ENCODE assay signal across 9 cellular contexts in genomic region chr12:124681779-124682391, GRCh38.
DNase-seq lines count a peak whose midpoint lies in the region; ATAC-seq and TF ChIP-seq lines count a peak whose summit lies in the region.
"Had no signal": no experiment of that assay in that cellular context is flagged by ENCODE, and none has a peak within 500 bp of the region (broad histone marks: within the 10 kb centered on the region; RNA-seq: fewer than 3 reads in every experiment).

No MANE protein-coding gene starts in this region.

- no peaks in the 10 kb centered on the region for H3K9me3 Mint-ChIP-seq in neural crest cell

- peak; percentile 61 for DNase-seq in AG20443 (ENCODE audit: low spot score)
- DNase-seq in esophagus squamous epithelium (lab: John Stamatoyannopoulos, UW): no peak
- no peak for DNase-seq in neural crest cell (ENCODE audit: low read depth, low spot score)
- no peak for DNase-seq in T-helper 17 cell
- no peak for DNase-seq in NCI-H526 (lab: John Stamatoyannopoulos, UW)
- no peak for DNase-seq in middle frontal gyrus (ENCODE audit: extremely low spot score, low spot score)

- H3K27me3 ChIP-seq in esophagus squamous epithelium: no peaks in the 10 kb centered on the region

- H3K4me1 ChIP-seq in esophagus squamous epithelium: peaks cover 52 to 93% (median 58%) of the 10 kb centered on the region in 3 donors

- no peak for TF ChIP-seq POLR2A in esophagus squamous epithelium (IDR thresholded peaks at IDR 0.05)

- H3K36me3 ChIP-seq in esophagus squamous epithelium: no peaks in the 10 kb centered on the region

- H3K9me3 ChIP-seq in esophagus squamous epithelium (no peaks in the 10 kb centered on the region), T-helper 17 cell (ENCODE audit: control insufficient read depth, low read length, poor library complexity, severe bottlenecking) (no peaks in the 10 kb centered on the region)

- H3K36me3 Mint-ChIP-seq in neural crest cell (ENCODE audit: low read depth): no peaks in the 10 kb centered on the region
- peaks cover 2% of the 10 kb centered on the region for H3K36me3 Mint-ChIP-seq in T-helper 17 cell (ENCODE audit: low read depth)

- H3K4me3 Mint-ChIP-seq in neural crest cell (peak overlapping the region; percentile 82), T-helper 17 cell (no peak overlapping the region)

- peak overlapping the region; percentile 65 for H3K27ac Mint-ChIP-seq in neural crest cell (ENCODE audit: unreplicated experiment)
- H3K27ac Mint-ChIP-seq in T-helper 17 cell: no peak overlapping the region

- intact Hi-C loops in esophagus squamous epithelium (cut with DNase I): loop anchor here (10.0 kb wide), 1 partner anchor 107 kb away; no protein-coding TSS in a partner anchor

- no peak for TF ChIP-seq CTCF in esophagus squamous epithelium (IDR thresholded peaks at IDR 0.05)
- no peak for TF ChIP-seq CTCF in neural crest cell (conservative IDR thresholded peaks at IDR 0.05)

- H3K4me3 ChIP-seq in esophagus squamous epithelium: no peak overlapping the region

- H3K27me3 Mint-ChIP-seq in neural crest cell (ENCODE audit: low read depth) (peaks cover 68% of the 10 kb centered on the region), T-helper 17 cell (peaks cover 25% of the 10 kb centered on the region)

- peak overlapping the region; percentile 78 to 90 (median 84) for H3K27ac ChIP-seq in esophagus squamous epithelium
- H3K27ac ChIP-seq: C4-2B had no signal

- H3K4me1 Mint-ChIP-seq in neural crest cell: peaks cover 76% of the 10 kb centered on the region
- H3K4me1 Mint-ChIP-seq in T-helper 17 cell: peaks cover 10% of the 10 kb centered on the region

- ATAC-seq in T-helper 17 cell (no peak), HG02973 (IDR thresholded peaks at IDR 0.05; ENCODE audit: unreplicated experiment) (no peak)

- 44 to 50% methylated on average over 6 to 8 of the region's 16 CpGs for WGBS in esophagus squamous epithelium, 2 donors

TF ChIP-seq in PFSK-1, 5 proteins besides CTCF, POLR2A, EP300 and RAD21:
- TF ChIP-seq POLR2AphosphoS5 (IDR thresholded peaks at IDR 0.05; ENCODE audit: low read depth, low read length) (no peak), REST (IDR thresholded peaks at IDR 0.05; ENCODE audit: insufficient read depth in 1 of 2, low read depth in 2 of 2, low read length in 2 of 2) (no peak), TAF1 (IDR thresholded peaks at IDR 0.05; ENCODE audit: borderline replicate concordance, insufficient read depth, low read length) (no peak), SIN3A (IDR thresholded peaks at IDR 0.05; ENCODE audit: borderline replicate concordance, insufficient read depth, low read length) (no peak), FOXP2 (optimal IDR thresholded peaks at IDR 0.05; ENCODE audit: borderline replicate concordance, extremely low read depth, extremely low read length, insufficient read depth) (peak; percentile 78)
